2 cellular contexts compared by ENCODE assay signal in the genomic region with DNA sequence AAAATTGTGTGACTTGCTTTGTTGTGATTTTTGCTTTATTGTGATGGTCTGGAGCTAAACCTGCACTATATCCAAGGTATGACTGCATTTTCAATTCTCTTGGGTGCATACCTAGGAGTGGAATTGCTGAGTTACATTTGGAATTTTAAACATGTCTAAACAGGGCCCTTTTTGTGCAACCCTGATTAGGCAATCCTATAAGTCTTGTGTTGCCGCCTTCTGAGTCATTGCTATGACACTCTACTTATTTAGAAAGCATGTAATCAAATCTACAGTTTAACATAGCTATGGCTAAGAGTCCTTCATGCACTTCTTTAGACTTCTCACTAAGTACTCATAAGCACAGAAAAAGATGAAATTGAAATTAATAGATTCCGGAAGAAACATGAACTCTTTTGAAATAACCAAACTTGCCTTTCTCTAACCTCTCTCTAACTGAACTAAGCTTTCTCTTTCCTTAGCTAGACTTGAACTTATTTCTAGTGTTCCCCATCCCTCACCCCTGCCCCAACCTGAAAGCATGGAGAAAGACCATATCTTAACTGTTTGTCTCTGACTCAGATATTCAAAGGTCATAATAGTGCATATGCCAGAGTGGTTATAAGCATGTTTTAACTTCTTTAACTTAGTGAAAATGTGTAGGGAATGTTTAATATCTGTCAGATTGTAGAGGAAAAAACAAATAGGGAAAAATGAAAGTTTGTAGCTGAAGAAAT.
TF ChIP-seq lines count a peak whose summit lies in the region.

No MANE protein-coding gene starts in this region.

TF ChIP-seq in A549, 52 proteins besides CTCF, POLR2A, EP300 and RAD21 (continued from another document):
- TF ChIP-seq CEBPB (IDR thresholded peaks at IDR 0.05): peak; percentile 72 to 76; a peak in 3 of 4 replicates
- TF ChIP-seq, protein P1, sequence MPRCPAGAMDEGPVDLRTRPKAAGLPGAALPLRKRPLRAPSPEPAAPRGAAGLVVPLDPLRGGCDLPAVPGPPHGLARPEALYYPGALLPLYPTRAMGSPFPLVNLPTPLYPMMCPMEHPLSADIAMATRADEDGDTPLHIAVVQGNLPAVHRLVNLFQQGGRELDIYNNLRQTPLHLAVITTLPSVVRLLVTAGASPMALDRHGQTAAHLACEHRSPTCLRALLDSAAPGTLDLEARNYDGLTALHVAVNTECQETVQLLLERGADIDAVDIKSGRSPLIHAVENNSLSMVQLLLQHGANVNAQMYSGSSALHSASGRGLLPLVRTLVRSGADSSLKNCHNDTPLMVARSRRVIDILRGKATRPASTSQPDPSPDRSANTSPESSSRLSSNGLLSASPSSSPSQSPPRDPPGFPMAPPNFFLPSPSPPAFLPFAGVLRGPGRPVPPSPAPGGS (IDR thresholded peaks at IDR 0.05): no peak
- TF ChIP-seq, protein P2, sequence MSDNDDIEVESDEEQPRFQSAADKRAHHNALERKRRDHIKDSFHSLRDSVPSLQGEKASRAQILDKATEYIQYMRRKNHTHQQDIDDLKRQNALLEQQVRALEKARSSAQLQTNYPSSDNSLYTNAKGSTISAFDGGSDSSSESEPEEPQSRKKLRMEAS (IDR thresholded peaks at IDR 0.05): no peak
- no peak for TF ChIP-seq HEYL (CRISPR knock-in tag; IDR thresholded peaks at IDR 0.05)
- TF ChIP-seq, protein P3, sequence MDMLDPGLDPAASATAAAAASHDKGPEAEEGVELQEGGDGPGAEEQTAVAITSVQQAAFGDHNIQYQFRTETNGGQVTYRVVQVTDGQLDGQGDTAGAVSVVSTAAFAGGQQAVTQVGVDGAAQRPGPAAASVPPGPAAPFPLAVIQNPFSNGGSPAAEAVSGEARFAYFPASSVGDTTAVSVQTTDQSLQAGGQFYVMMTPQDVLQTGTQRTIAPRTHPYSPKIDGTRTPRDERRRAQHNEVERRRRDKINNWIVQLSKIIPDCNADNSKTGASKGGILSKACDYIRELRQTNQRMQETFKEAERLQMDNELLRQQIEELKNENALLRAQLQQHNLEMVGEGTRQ (IDR thresholded peaks at IDR 0.05): no peak
- TF ChIP-seq RFX5 (IDR thresholded peaks at IDR 0.05): no peak
- TF ChIP-seq EHMT2 (IDR thresholded peaks at IDR 0.05; ENCODE audit: low read depth): no peak
- TF ChIP-seq FOSL2 (IDR thresholded peaks at IDR 0.05): 0 out of 2 replicates have a peak, but pooled peaks have one; percentile 26
- TF ChIP-seq FOSL2 (CRISPR knock-in tag; IDR thresholded peaks at IDR 0.05): peak; percentile 42
- TF ChIP-seq, protein P4, sequence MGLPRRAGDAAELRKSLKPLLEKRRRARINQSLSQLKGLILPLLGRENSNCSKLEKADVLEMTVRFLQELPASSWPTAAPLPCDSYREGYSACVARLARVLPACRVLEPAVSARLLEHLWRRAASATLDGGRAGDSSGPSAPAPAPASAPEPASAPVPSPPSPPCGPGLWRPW (IDR thresholded peaks at IDR 0.05): peak; percentile 61; the same call in 1 of the 2 replicates

TF ChIP-seq in SK-N-SH treated with all-trans-retinoic acid at 6 μM for 48 hours, 23 proteins besides CTCF, POLR2A, EP300 and RAD21 (continued from another document):
- TF ChIP-seq TCF4 (CRISPR knock-in tag; IDR thresholded peaks at IDR 0.05; ENCODE audit: borderline replicate concordance): no peak
- no peak for TF ChIP-seq PPARA (CRISPR knock-in tag; IDR thresholded peaks at IDR 0.05; ENCODE audit: borderline replicate concordance)
- no peak for TF ChIP-seq ZNF70 (CRISPR knock-in tag; IDR thresholded peaks at IDR 0.05)
- no peak for TF ChIP-seq ZFP30 (CRISPR knock-in tag; IDR thresholded peaks at IDR 0.05)
- no peak for TF ChIP-seq TOX (CRISPR knock-in tag; IDR thresholded peaks at IDR 0.05; ENCODE audit: borderline replicate concordance)
- TF ChIP-seq ARNTL (CRISPR knock-in tag; IDR thresholded peaks at IDR 0.05; ENCODE audit: borderline replicate concordance, low read depth): no peak
- TF ChIP-seq, protein P5, sequence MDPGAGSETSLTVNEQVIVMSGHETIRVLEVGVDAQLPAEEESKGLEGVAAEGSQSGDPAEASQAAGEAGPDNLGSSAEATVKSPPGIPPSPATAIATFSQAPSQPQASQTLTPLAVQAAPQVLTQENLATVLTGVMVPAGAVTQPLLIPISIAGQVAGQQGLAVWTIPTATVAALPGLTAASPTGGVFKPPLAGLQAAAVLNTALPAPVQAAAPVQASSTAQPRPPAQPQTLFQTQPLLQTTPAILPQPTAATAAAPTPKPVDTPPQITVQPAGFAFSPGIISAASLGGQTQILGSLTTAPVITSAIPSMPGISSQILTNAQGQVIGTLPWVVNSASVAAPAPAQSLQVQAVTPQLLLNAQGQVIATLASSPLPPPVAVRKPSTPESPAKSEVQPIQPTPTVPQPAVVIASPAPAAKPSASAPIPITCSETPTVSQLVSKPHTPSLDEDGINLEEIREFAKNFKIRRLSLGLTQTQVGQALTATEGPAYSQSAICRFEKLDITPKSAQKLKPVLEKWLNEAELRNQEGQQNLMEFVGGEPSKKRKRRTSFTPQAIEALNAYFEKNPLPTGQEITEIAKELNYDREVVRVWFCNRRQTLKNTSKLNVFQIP (CRISPR knock-in tag; IDR thresholded peaks at IDR 0.05; ENCODE audit: borderline replicate concordance, low read depth): no peak
- TF ChIP-seq, protein P6, sequence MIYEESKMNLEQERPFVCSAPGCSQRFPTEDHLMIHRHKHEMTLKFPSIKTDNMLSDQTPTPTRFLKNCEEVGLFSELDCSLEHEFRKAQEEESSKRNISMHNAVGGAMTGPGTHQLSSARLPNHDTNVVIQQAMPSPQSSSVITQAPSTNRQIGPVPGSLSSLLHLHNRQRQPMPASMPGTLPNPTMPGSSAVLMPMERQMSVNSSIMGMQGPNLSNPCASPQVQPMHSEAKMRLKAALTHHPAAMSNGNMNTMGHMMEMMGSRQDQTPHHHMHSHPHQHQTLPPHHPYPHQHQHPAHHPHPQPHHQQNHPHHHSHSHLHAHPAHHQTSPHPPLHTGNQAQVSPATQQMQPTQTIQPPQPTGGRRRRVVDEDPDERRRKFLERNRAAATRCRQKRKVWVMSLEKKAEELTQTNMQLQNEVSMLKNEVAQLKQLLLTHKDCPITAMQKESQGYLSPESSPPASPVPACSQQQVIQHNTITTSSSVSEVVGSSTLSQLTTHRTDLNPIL (CRISPR knock-in tag; IDR thresholded peaks at IDR 0.05; ENCODE audit: low read depth): no peak
- TF ChIP-seq, protein P7, sequence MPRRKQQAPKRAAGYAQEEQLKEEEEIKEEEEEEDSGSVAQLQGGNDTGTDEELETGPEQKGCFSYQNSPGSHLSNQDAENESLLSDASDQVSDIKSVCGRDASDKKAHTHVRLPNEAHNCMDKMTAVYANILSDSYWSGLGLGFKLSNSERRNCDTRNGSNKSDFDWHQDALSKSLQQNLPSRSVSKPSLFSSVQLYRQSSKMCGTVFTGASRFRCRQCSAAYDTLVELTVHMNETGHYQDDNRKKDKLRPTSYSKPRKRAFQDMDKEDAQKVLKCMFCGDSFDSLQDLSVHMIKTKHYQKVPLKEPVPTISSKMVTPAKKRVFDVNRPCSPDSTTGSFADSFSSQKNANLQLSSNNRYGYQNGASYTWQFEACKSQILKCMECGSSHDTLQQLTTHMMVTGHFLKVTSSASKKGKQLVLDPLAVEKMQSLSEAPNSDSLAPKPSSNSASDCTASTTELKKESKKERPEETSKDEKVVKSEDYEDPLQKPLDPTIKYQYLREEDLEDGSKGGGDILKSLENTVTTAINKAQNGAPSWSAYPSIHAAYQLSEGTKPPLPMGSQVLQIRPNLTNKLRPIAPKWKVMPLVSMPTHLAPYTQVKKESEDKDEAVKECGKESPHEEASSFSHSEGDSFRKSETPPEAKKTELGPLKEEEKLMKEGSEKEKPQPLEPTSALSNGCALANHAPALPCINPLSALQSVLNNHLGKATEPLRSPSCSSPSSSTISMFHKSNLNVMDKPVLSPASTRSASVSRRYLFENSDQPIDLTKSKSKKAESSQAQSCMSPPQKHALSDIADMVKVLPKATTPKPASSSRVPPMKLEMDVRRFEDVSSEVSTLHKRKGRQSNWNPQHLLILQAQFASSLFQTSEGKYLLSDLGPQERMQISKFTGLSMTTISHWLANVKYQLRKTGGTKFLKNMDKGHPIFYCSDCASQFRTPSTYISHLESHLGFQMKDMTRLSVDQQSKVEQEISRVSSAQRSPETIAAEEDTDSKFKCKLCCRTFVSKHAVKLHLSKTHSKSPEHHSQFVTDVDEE (CRISPR knock-in tag; IDR thresholded peaks at IDR 0.05): no peak
- TF ChIP-seq OSR1 (CRISPR knock-in tag; IDR thresholded peaks at IDR 0.05): no peak
TF ChIP-seq in SK-N-SH treated with all-trans-retinoic acid at 6 μM for 48 hours: peak in this region for 0.
